In genomic region chr7:151519765-151520418, GRCh38 we compare ENCODE assay signal across 1 cellular context.
A peak's percentile ranks its signal among the peaks of the same experiment; 100 is the strongest.
TF ChIP-seq lines count a peak whose summit lies in the region.

A gene with protein sequence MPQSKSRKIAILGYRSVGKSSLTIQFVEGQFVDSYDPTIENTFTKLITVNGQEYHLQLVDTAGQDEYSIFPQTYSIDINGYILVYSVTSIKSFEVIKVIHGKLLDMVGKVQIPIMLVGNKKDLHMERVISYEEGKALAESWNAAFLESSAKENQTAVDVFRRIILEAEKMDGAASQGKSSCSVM (minus strand): TSS chr7:151519895. CDS start chr7:151519511, 384 bp downstream.

TF ChIP-seq in SK-N-SH, 30 proteins besides CTCF, POLR2A, EP300 and RAD21 (continued from another document):
- TF ChIP-seq USF2 (IDR thresholded peaks at IDR 0.05; ENCODE audit: borderline replicate concordance, low read depth, low read length) (no peak), EZH2phosphoT487 (IDR thresholded peaks at IDR 0.05; ENCODE audit: borderline replicate concordance, low read depth) (no peak), IRF3 (IDR thresholded peaks at IDR 0.05; ENCODE audit: low read depth, low read length) (peak; percentile 36; the same call in 1 of the 2 replicates), RCOR1 (IDR thresholded peaks at IDR 0.05; ENCODE audit: low read length) (peak; percentile 55; the same call in 1 of the 2 replicates), NRF1 (IDR thresholded peaks at IDR 0.05; ENCODE audit: low read depth, low read length) (0 out of 2 replicates have a peak, but pooled peaks have one; percentile 14), PBX3 (IDR thresholded peaks at IDR 0.05) (no peak; the same call in 1 of the 2 replicates), FOXJ3 (CRISPR knock-in tag; IDR thresholded peaks at IDR 0.05) (no peak), FOXM1 (IDR thresholded peaks at IDR 0.05; ENCODE audit: low read depth) (peak; percentile 39), GABPA (IDR thresholded peaks at IDR 0.05; ENCODE audit: low read depth) (peak; percentile 67), RFX5 (IDR thresholded peaks at IDR 0.05; ENCODE audit: low read length) (peak; percentile 92)
- TF ChIP-seq, protein P1, sequence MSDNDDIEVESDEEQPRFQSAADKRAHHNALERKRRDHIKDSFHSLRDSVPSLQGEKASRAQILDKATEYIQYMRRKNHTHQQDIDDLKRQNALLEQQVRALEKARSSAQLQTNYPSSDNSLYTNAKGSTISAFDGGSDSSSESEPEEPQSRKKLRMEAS (IDR thresholded peaks at IDR 0.05; ENCODE audit: low read depth): peak; percentile 99
